ENCODE assay signal across 20 cellular contexts in the genomic region with DNA sequence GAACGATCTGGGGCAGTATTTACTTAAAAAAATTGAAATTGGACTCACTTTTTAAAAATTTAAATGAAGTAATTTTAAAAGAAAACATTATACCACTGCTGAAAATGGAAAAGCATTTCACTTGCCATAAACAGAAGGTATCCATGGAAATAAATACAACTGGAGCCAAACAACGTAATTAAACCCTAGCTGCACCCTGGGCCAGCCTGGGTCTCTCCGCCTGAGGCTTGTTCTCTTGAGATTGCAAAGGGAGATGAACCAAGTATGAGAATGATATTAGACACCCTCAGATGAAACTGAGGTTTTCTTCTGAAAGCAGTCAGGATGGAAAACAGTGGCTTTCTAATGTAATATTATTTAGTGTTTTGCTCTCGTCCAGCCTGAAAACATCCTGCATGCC.
DNase-seq lines count a peak whose midpoint lies in the region; FAIRE-seq and TF ChIP-seq lines count a peak whose summit lies in the region.
"Had no signal": no experiment of that assay in that cellular context is flagged by ENCODE, and none has a peak within 500 bp of the region (broad histone marks: within the 10 kb centered on the region; RNA-seq: fewer than 3 reads in every experiment).

No MANE protein-coding gene starts in this region.

- H3K27me3 Mint-ChIP-seq in MCF 10A (ENCODE audit: insufficient read depth, unreplicated experiment): no peaks in the 10 kb centered on the region
- H3K27me3 Mint-ChIP-seq: CD4-positive, alpha-beta memory T cell had no signal

- BruUV-seq in MCF 10A (replicated peaks; lab: Mats Ljungman, UMichigan) (no TSS peak), mammary epithelial cell (replicated peaks; lab: Mats Ljungman, UMichigan) (no TSS peak)

- no peaks in the 10 kb centered on the region for H3K79me2 ChIP-seq in mammary epithelial cell (ENCODE audit: insufficient read depth, low read length)

- dilution Hi-C loops in mammary epithelial cell (cut with HindIII; ENCODE audit: low sequenced_read_pairs): no loop called here

- peak overlapping the region; percentile 37 for H3K27ac Mint-ChIP-seq in MCF 10A (ENCODE audit: low read depth, unreplicated experiment)
- H3K27ac Mint-ChIP-seq: CD14-positive monocyte; CD4-positive, alpha-beta memory T cell; HFFc6 had no signal

- no peaks in the 10 kb centered on the region for H3K36me3 Mint-ChIP-seq in MCF 10A (ENCODE audit: insufficient read depth, unreplicated experiment)
- H3K36me3 Mint-ChIP-seq: CD14-positive monocyte; CD4-positive, alpha-beta memory T cell had no signal

- peaks cover 10% of the 10 kb centered on the region for H3K4me1 Mint-ChIP-seq in MCF 10A (ENCODE audit: insufficient read depth, unreplicated experiment)
- H3K4me1 Mint-ChIP-seq: CD14-positive monocyte; CD4-positive, alpha-beta memory T cell had no signal

- in situ Hi-C loops in mammary epithelial cell (cut with MboI; ENCODE audit: low sequenced_read_pairs in 2 of 2): no loop called here

- no peak overlapping the region for H2AFZ ChIP-seq in mammary epithelial cell (ENCODE audit: low read depth, low read length)

- no peaks in the 10 kb centered on the region for H3K36me3 ChIP-seq in mammary epithelial cell (ENCODE audit: insufficient read depth, low read length)
- H3K36me3 ChIP-seq: BLaER1 had no signal

- no peaks in the 10 kb centered on the region for H4K20me1 ChIP-seq in mammary epithelial cell (ENCODE audit: insufficient read depth, low read length)
- H4K20me1 ChIP-seq: BLaER1 had no signal

- H3K27me3 ChIP-seq in mammary epithelial cell (ENCODE audit: insufficient read depth, low read length): no peaks in the 10 kb centered on the region
- H3K27me3 ChIP-seq: BLaER1 had no signal

- TF ChIP-seq POLR2A in GM12891 (IDR thresholded peaks at IDR 0.05; ENCODE audit: low read depth, low read length): no peak

- no peaks in the 10 kb centered on the region for H3K9me3 Mint-ChIP-seq in MCF 10A (ENCODE audit: unreplicated experiment)
- H3K9me3 Mint-ChIP-seq: HFFc6 had no signal

- H3K9ac ChIP-seq in mammary epithelial cell (ENCODE audit: insufficient read depth, low read length): no peak overlapping the region
- H3K9ac ChIP-seq: BLaER1 had no signal

- WGBS in mammary epithelial cell (ENCODE audit: low coverage, missing lambda C conversion rate): 24% methylated on average over 4 of the region's 4 CpGs

- H3K4me2 ChIP-seq in mammary epithelial cell (ENCODE audit: insufficient read depth, low read depth, low read length): no peak overlapping the region
- H3K4me2 ChIP-seq: BLaER1 had no signal

- POLR2A ChIA-PET in MCF 10A (lab: Yijun Ruan, JAX): no interaction called here

- no peak overlapping the region for H3K27ac ChIP-seq in mammary epithelial cell (ENCODE audit: insufficient read depth, low read depth, low read length)
- H3K27ac ChIP-seq: BLaER1, HL-60 had no signal

- no peak overlapping the region for H3K4me3 ChIP-seq in mammary epithelial cell (replicated peaks in 1 of 3; ENCODE audit: insufficient read depth in 1 of 3, low read depth in 2 of 3, low read length in 3 of 3)
- H3K4me3 ChIP-seq: BLaER1 had no signal

- TF ChIP-seq CTCF in MCF 10A (IDR thresholded peaks at IDR 0.05; ENCODE audit: unreplicated experiment): no peak
- TF ChIP-seq CTCF in mammary epithelial cell (conservative IDR thresholded peaks at IDR 0.05 in 1 of 2, IDR thresholded peaks at IDR 0.05 in 1 of 2; ENCODE audit: extremely low read depth in 1 of 2, insufficient read depth in 1 of 2, low read depth in 1 of 2, low read length in 2 of 2): no peak

- no peaks in the 10 kb centered on the region for H3K4me1 ChIP-seq in mammary epithelial cell (ENCODE audit: insufficient read depth, low read length)
- H3K4me1 ChIP-seq: BLaER1 had no signal

- peak; percentile 15 for DNase-seq in NCI-H2196 (lab: John Stamatoyannopoulos, UW; ENCODE audit: unreplicated experiment)
- no peak for DNase-seq in NCI-H2196 treated with DMSO at 0.1 percent for 48 hours (lab: John Stamatoyannopoulos, UW; ENCODE audit: unreplicated experiment)
- no peak for DNase-seq in MCF 10A (ENCODE audit: unreplicated experiment)
- no peak for DNase-seq in mammary epithelial cell
- peak; percentile 34 for DNase-seq in left kidney (ENCODE audit: low read depth, low spot score)
- DNase-seq in retina: no peak
- no peak for DNase-seq in KG1 (lab: John Stamatoyannopoulos, UW)
- DNase-seq in GM12891 (ENCODE audit: insufficient read length, low spot score): no peak
- DNase-seq: 8988T; CD4-positive, alpha-beta memory T cell; DMS153; DMS79; GDM1; GOT3; H7 had no signal

- no peak overlapping the region for H3K4me3 Mint-ChIP-seq in MCF 10A (ENCODE audit: unreplicated experiment)
- H3K4me3 Mint-ChIP-seq: CD14-positive monocyte; CD4-positive, alpha-beta memory T cell; HFFc6 had no signal

- H3K9me3 ChIP-seq in mammary epithelial cell (replicated peaks; ENCODE audit: insufficient read depth, low read length): no peaks in the 10 kb centered on the region
- H3K9me3 ChIP-seq: BLaER1 had no signal

- intact Hi-C loops in MCF 10A (cut with micrococcal nuclease): loop anchor here (10.0 kb wide), 1 partner anchor 288 kb away; the partner anchor contains the start of gene SCG2
- intact Hi-C loops in mammary epithelial cell (cut with micrococcal nuclease): no loop called here

- CTCF ChIA-PET in MCF 10A (lab: Yijun Ruan, JAX) (interaction anchor here (0.7 kb wide), 1 partner anchor 79 kb away, joined by 3 read pairs; no protein-coding TSS in a partner anchor), mammary epithelial cell (lab: Charles Lee; ENCODE audit: low non-redundant PET) (no interaction called here)

- FAIRE-seq in GM12891 (lab: Jason Lieb, UNC): no peak
- FAIRE-seq: HTR-8/SVneo had no signal

TF ChIP-seq in GM12891, 5 proteins besides CTCF, POLR2A, EP300 and RAD21:
- TF ChIP-seq PAX5 (IDR thresholded peaks at IDR 0.05; ENCODE audit: insufficient read depth, low read length, severe bottlenecking): no peak
- TF ChIP-seq SPI1 (IDR thresholded peaks at IDR 0.05; ENCODE audit: low read depth, low read length): no peak
- no peak for TF ChIP-seq TAF1 (IDR thresholded peaks at IDR 0.05; ENCODE audit: low read depth, low read length)
- no peak for TF ChIP-seq POLR2AphosphoS5 (IDR thresholded peaks at IDR 0.05; ENCODE audit: low read depth, low read length)
- TF ChIP-seq POU2F2 (IDR thresholded peaks at IDR 0.05; ENCODE audit: low read depth, low read length): no peak

Comparison
In these comparisons a context has a peak if more than half of its experiments do, and no peak if none do; other contexts are left out.
1. DNase-seq: peak in NCI-H2196 (single experiment) and left kidney (single experiment); none in NCI-H2196 treated with DMSO at 0.1 percent for 48 hours (single experiment), MCF 10A (single experiment), mammary epithelial cell (single experiment), retina (single experiment), KG1 (single experiment) and GM12891 (single experiment).